19 cellular contexts compared by ENCODE assay signal in genomic region chr10:11454160-11454559, GRCh38.
"Had no signal": no experiment of that assay in that cellular context is flagged by ENCODE, and none has a peak within 500 bp of the region (broad histone marks: within the 10 kb centered on the region; RNA-seq: fewer than 3 reads in every experiment).

No MANE protein-coding gene starts in this region.

- H3K4me1 ChIP-seq: ascending aorta, gastroesophageal sphincter, suprapubic skin, transverse colon, vagina had no signal

- DNase-seq: activated CD4-positive, alpha-beta T cell treated with anti-CD3 and anti-CD28 coated beads for 48 hours; activated CD4-positive, CD25-positive, alpha-beta regulatory T cell; activated CD8-positive, alpha-beta T cell treated with anti-CD3 and anti-CD28 coated beads for 36 hours; activated effector memory CD4-positive, alpha-beta T cell treated with anti-CD3 and anti-CD28 coated beads, Interleukin-2, amount 50 U/mL, for 16 hours; activated naive CD4-positive, alpha-beta T cell treated with anti-CD3 and anti-CD28 coated beads, Interleukin-2, amount 50 U/mL, for 16 hours; activated T-cell treated with anti-CD3 and anti-CD28 coated beads, Interleukin-2, amount 50 U/mL, for 4 hours; immature natural killer cell; nucleus accumbens; stimulated activated naive CD8-positive, alpha-beta T cell treated with anti-CD3 and anti-CD28 coated beads, Interleukin-15, amount 100 ng/mL, for 72 hours; T-helper 1 cell; T1000; transverse colon had no signal

- H3K9me3 ChIP-seq: ascending aorta, gastroesophageal sphincter, suprapubic skin, transverse colon, vagina had no signal

- H3K36me3 ChIP-seq: ascending aorta, gastroesophageal sphincter, suprapubic skin, transverse colon, vagina had no signal

- H3K9me3 Mint-ChIP-seq: activated CD8-positive, alpha-beta T cell treated with anti-CD3 and anti-CD28 coated beads for 36 hours; activated T-cell treated with anti-CD3 and anti-CD28 coated beads, Interleukin-2, amount 50 U/mL, for 4 hours; immature natural killer cell; natural killer cell treated with Interleukin-12 subunit alpha and Interleukin-12 subunit beta and Interleukin-15 and Interleukin-18, amount 100 ng/mL, for 72 hours; stimulated activated naive CD8-positive, alpha-beta T cell treated with anti-CD3 and anti-CD28 coated beads, Interleukin-15, amount 100 ng/mL, for 72 hours had no signal

- H3K4me3 Mint-ChIP-seq: activated CD8-positive, alpha-beta T cell treated with anti-CD3 and anti-CD28 coated beads for 36 hours; activated T-cell treated with anti-CD3 and anti-CD28 coated beads, Interleukin-2, amount 50 U/mL, for 4 hours; immature natural killer cell; natural killer cell treated with Interleukin-12 subunit alpha and Interleukin-12 subunit beta and Interleukin-15 and Interleukin-18, amount 100 ng/mL, for 72 hours; stimulated activated naive CD8-positive, alpha-beta T cell treated with anti-CD3 and anti-CD28 coated beads, Interleukin-15, amount 100 ng/mL, for 72 hours had no signal

- H3K36me3 Mint-ChIP-seq: immature natural killer cell; natural killer cell treated with Interleukin-12 subunit alpha and Interleukin-12 subunit beta and Interleukin-15 and Interleukin-18, amount 100 ng/mL, for 72 hours had no signal

- H3K4me3 ChIP-seq: ascending aorta, coronary artery, gastroesophageal sphincter, suprapubic skin, transverse colon, vagina had no signal

- H3K4me1 Mint-ChIP-seq: immature natural killer cell; stimulated activated naive CD8-positive, alpha-beta T cell treated with anti-CD3 and anti-CD28 coated beads, Interleukin-15, amount 100 ng/mL, for 72 hours had no signal

- H3K27ac Mint-ChIP-seq: activated CD8-positive, alpha-beta T cell treated with anti-CD3 and anti-CD28 coated beads for 36 hours; natural killer cell treated with Interleukin-12 subunit alpha and Interleukin-12 subunit beta and Interleukin-15 and Interleukin-18, amount 100 ng/mL, for 72 hours; stimulated activated naive CD8-positive, alpha-beta T cell treated with anti-CD3 and anti-CD28 coated beads, Interleukin-15, amount 100 ng/mL, for 72 hours had no signal

- ATAC-seq: activated CD8-positive, alpha-beta T cell treated with anti-CD3 and anti-CD28 coated beads for 36 hours; activated T-cell treated with anti-CD3 and anti-CD28 coated beads, Interleukin-2, amount 50 U/mL, for 4 hours; esophagus mucosa; gastroesophageal sphincter; natural killer cell treated with Interleukin-12 subunit alpha and Interleukin-12 subunit beta and Interleukin-15 and Interleukin-18, amount 100 ng/mL, for 72 hours; stimulated activated naive CD8-positive, alpha-beta T cell treated with anti-CD3 and anti-CD28 coated beads, Interleukin-15, amount 100 ng/mL, for 72 hours had no signal

- H3K27ac ChIP-seq: ascending aorta, coronary artery, gastroesophageal sphincter, suprapubic skin, transverse colon, vagina had no signal

- H3K27me3 Mint-ChIP-seq: activated CD8-positive, alpha-beta T cell treated with anti-CD3 and anti-CD28 coated beads for 36 hours had no signal

- H3K27me3 ChIP-seq: ascending aorta, vagina had no signal
